In genomic region chrX:29528281-29528680, GRCh38 we compare ENCODE assay signal across 15 cellular contexts.
DNase-seq lines count a peak whose midpoint lies in the region; ATAC-seq and TF ChIP-seq lines count a peak whose summit lies in the region.
"Had no signal": no experiment of that assay in that cellular context is flagged by ENCODE, and none has a peak within 500 bp of the region (broad histone marks: within the 10 kb centered on the region; RNA-seq: fewer than 3 reads in every experiment).

No MANE protein-coding gene starts in this region.

- no peaks in the 10 kb centered on the region for H3K36me3 Mint-ChIP-seq in osteocyte (ENCODE audit: unreplicated experiment)

- H3K4me2 ChIP-seq in hepatocyte: no peak overlapping the region
- H3K4me2 ChIP-seq: PC-9 had no signal

- H3K9me2 ChIP-seq in hepatocyte (replicated peaks; ENCODE audit: insufficient read depth): no peaks in the 10 kb centered on the region

- no peak overlapping the region for H3K4me3 ChIP-seq in hepatocyte
- H3K4me3 ChIP-seq: lung, PC-9, uterus had no signal

- peak; percentile 71 for ATAC-seq in GM18502 (IDR thresholded peaks at IDR 0.05; ENCODE audit: poor library complexity, unreplicated experiment)
- peak; percentile 63 for ATAC-seq in GM19452 (IDR thresholded peaks at IDR 0.05; ENCODE audit: unreplicated experiment)
- peak; percentile 70 for ATAC-seq in HG02763 (IDR thresholded peaks at IDR 0.05; ENCODE audit: unreplicated experiment)
- peak; percentile 74 for ATAC-seq in HG03432 (IDR thresholded peaks at IDR 0.05; ENCODE audit: unreplicated experiment)
- ATAC-seq: T-helper 17 cell had no signal

- H3K9me3 ChIP-seq in hepatocyte (ENCODE audit: low read depth): no peaks in the 10 kb centered on the region
- H3K9me3 ChIP-seq: uterus had no signal

- H3K4me1 Mint-ChIP-seq in osteocyte (ENCODE audit: unreplicated experiment): no peaks in the 10 kb centered on the region
- H3K4me1 Mint-ChIP-seq: T-helper 17 cell had no signal

- H3K4me3 Mint-ChIP-seq in osteocyte (ENCODE audit: unreplicated experiment): no peak overlapping the region
- H3K4me3 Mint-ChIP-seq: T-helper 17 cell had no signal

- H3K9me3 Mint-ChIP-seq in osteocyte (ENCODE audit: unreplicated experiment): no peaks in the 10 kb centered on the region

- no peak overlapping the region for H2AFZ ChIP-seq in hepatocyte
- H2AFZ ChIP-seq: PC-9 had no signal

- no peaks in the 10 kb centered on the region for H4K20me1 ChIP-seq in hepatocyte (ENCODE audit: insufficient read depth, poor library complexity, severe bottlenecking)

- H3K27ac ChIP-seq in hepatocyte: no peak overlapping the region
- H3K27ac ChIP-seq: PC-9, uterus had no signal

- H3K27ac Mint-ChIP-seq in osteocyte (ENCODE audit: unreplicated experiment): no peak overlapping the region
- H3K27ac Mint-ChIP-seq: T-helper 17 cell had no signal

- TF ChIP-seq CTCF in hepatocyte (IDR thresholded peaks at IDR 0.05; ENCODE audit: poor library complexity) (no peak), osteocyte (IDR thresholded peaks at IDR 0.05) (no peak)

- H3K27me3 Mint-ChIP-seq in osteocyte (ENCODE audit: unreplicated experiment): no peaks in the 10 kb centered on the region
- H3K27me3 Mint-ChIP-seq: T-helper 17 cell had no signal

- no peak for DNase-seq in NCI-H69 (lab: John Stamatoyannopoulos, UW)
- no peak for DNase-seq in hepatocyte (ENCODE audit: low spot score)
- no peak for DNase-seq in osteocyte (ENCODE audit: extremely low spot score, unreplicated experiment)
- DNase-seq in AG20443 (ENCODE audit: low spot score): no peak
- DNase-seq: activated naive CD4-positive, alpha-beta T cell; NCI-H2171 treated with DMSO at 0.1 percent for 48 hours; occipital lobe; PC-9; T-helper 17 cell; uterus had no signal

- H3K27me3 ChIP-seq in hepatocyte: no peaks in the 10 kb centered on the region
- H3K27me3 ChIP-seq: uterus had no signal

- 59% methylated on average over 1 of the region's 1 CpG for WGBS in hepatocyte (ENCODE audit: low lambda C conversion rate, missing lambda C conversion rate)

- no peaks in the 10 kb centered on the region for H3K79me2 ChIP-seq in hepatocyte

- H3K4me1 ChIP-seq in hepatocyte (ENCODE audit: insufficient read depth): no peaks in the 10 kb centered on the region
- H3K4me1 ChIP-seq: uterus had no signal

- H3K36me3 ChIP-seq in hepatocyte (replicated peaks; ENCODE audit: insufficient read depth, low read depth): no peaks in the 10 kb centered on the region
- H3K36me3 ChIP-seq: uterus had no signal
